24 cellular contexts compared by ENCODE assay signal in the genomic region with DNA sequence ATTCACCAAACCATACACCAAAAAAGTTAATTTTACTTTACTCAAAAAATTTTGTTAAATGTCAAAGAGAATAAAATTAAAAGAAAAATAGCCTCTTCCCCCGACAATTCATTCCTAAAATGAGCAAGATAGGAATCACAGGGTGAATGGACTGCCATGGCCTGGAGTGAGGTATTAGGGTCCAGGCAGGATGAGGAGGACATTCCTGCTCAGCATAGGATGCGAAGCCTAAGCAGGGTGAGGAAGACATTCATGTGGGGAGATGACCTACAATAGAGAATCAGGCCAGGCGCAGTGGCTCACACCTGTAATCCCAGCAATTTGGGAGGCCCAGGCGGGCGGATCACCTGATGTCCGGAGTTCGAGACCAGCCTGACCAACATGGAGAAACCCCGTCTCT.
"Had no signal": no experiment of that assay in that cellular context is flagged by ENCODE, and none has a peak within 500 bp of the region (broad histone marks: within the 10 kb centered on the region; RNA-seq: fewer than 3 reads in every experiment).

No MANE protein-coding gene starts in this region.

- DNase-seq: effector memory CD8-positive, alpha-beta T cell; gastrocnemius medialis; islet precursor cell; midbrain; occipital lobe; psoas muscle; retina; spleen; stimulated activated CD4-positive, alpha-beta T cell treated with anti-CD3 and anti-CD28 coated beads, Interleukin-15, amount 100 ng/mL, for 24 hours; stimulated activated CD4-positive, alpha-beta T cell treated with anti-CD3 and anti-CD28 coated beads, Interleukin-1b, Interleukin-23, amount 100 ng/mL, for 48 hours; stimulated activated CD4-positive, alpha-beta T cell treated with anti-CD3 and anti-CD28 coated beads, Interleukin-4, amount 100 ng/mL, for 24 hours; tibial artery; upper lobe of left lung; uterus had no signal

- H3K27me3 ChIP-seq: esophagus muscularis mucosa, gastrocnemius medialis, spleen, tibial artery, upper lobe of left lung, uterus had no signal

- H3K9me3 Mint-ChIP-seq: dendritic cell treated with granulocyte-macrophage colony-stimulating factor and Interleukin-4, amounts not matched to agents 40 ng/mL and 50 ng/mL, for 4 days; effector memory CD8-positive, alpha-beta T cell; natural killer cell treated with Interleukin-12 subunit alpha and Interleukin-12 subunit beta and Interleukin-15 and Interleukin-18, amount 100 ng/mL, for 72 hours; stimulated activated memory B cell treated with anti-CD40 and anti-IgM and Interleukin-4, amounts not matched to agents 10 μg/mL and 1 μg/mL and 100 μg/mL, for 72 hours; stimulated activated naive CD8-positive, alpha-beta T cell treated with anti-CD3 and anti-CD28 coated beads, Interleukin-15, Interleukin-2, amounts not matched to agents 100 ng/mL and 50 ng/mL, for 24 hours had no signal

- H2AFZ ChIP-seq: parathyroid adenoma had no signal

- H3K4me1 ChIP-seq: esophagus muscularis mucosa, gastrocnemius medialis, parathyroid adenoma, psoas muscle, upper lobe of left lung, uterus had no signal

- H3K27ac Mint-ChIP-seq: dendritic cell treated with granulocyte-macrophage colony-stimulating factor and Interleukin-4, amounts not matched to agents 40 ng/mL and 50 ng/mL, for 4 days; natural killer cell treated with Interleukin-12 subunit alpha and Interleukin-12 subunit beta and Interleukin-15 and Interleukin-18, amount 100 ng/mL, for 72 hours; stimulated activated memory B cell treated with anti-CD40 and anti-IgM and Interleukin-4, amounts not matched to agents 10 μg/mL and 1 μg/mL and 100 μg/mL, for 72 hours; stimulated activated naive CD8-positive, alpha-beta T cell treated with anti-CD3 and anti-CD28 coated beads, Interleukin-15, Interleukin-2, amounts not matched to agents 100 ng/mL and 50 ng/mL, for 24 hours had no signal

- ATAC-seq: effector memory CD8-positive, alpha-beta T cell; gastrocnemius medialis; left lobe of liver; natural killer cell treated with Interleukin-12 subunit alpha and Interleukin-12 subunit beta and Interleukin-15 and Interleukin-18, amount 100 ng/mL, for 72 hours; psoas muscle; sciatic nerve; stimulated activated memory B cell treated with anti-CD40 and anti-IgM and Interleukin-4, amounts not matched to agents 10 μg/mL and 1 μg/mL and 100 μg/mL, for 72 hours had no signal

- H3K9ac ChIP-seq: parathyroid adenoma had no signal

- H3K27ac ChIP-seq: epithelial cell of prostate, esophagus muscularis mucosa, gastrocnemius medialis, parathyroid adenoma, psoas muscle, spleen, tibial artery, upper lobe of left lung, uterus had no signal

- FAIRE-seq: colon had no signal

- H3K9me3 ChIP-seq: esophagus muscularis mucosa, gastrocnemius medialis, psoas muscle, spleen, tibial artery, upper lobe of left lung, uterus had no signal

- H3K79me2 ChIP-seq: parathyroid adenoma had no signal

- H3K4me3 ChIP-seq: esophagus muscularis mucosa, gastrocnemius medialis, psoas muscle, spleen, tibial artery, upper lobe of left lung, uterus had no signal

- H3K36me3 ChIP-seq: uterus had no signal

- H3K27me3 Mint-ChIP-seq: dendritic cell treated with granulocyte-macrophage colony-stimulating factor and Interleukin-4, amounts not matched to agents 40 ng/mL and 50 ng/mL, for 4 days; effector memory CD8-positive, alpha-beta T cell; natural killer cell treated with Interleukin-12 subunit alpha and Interleukin-12 subunit beta and Interleukin-15 and Interleukin-18, amount 100 ng/mL, for 72 hours; stimulated activated memory B cell treated with anti-CD40 and anti-IgM and Interleukin-4, amounts not matched to agents 10 μg/mL and 1 μg/mL and 100 μg/mL, for 72 hours; stimulated activated naive CD8-positive, alpha-beta T cell treated with anti-CD3 and anti-CD28 coated beads, Interleukin-15, Interleukin-2, amounts not matched to agents 100 ng/mL and 50 ng/mL, for 24 hours had no signal

- H3K4me3 Mint-ChIP-seq: dendritic cell treated with granulocyte-macrophage colony-stimulating factor and Interleukin-4, amounts not matched to agents 40 ng/mL and 50 ng/mL, for 4 days; effector memory CD8-positive, alpha-beta T cell; natural killer cell treated with Interleukin-12 subunit alpha and Interleukin-12 subunit beta and Interleukin-15 and Interleukin-18, amount 100 ng/mL, for 72 hours; stimulated activated memory B cell treated with anti-CD40 and anti-IgM and Interleukin-4, amounts not matched to agents 10 μg/mL and 1 μg/mL and 100 μg/mL, for 72 hours; stimulated activated naive CD8-positive, alpha-beta T cell treated with anti-CD3 and anti-CD28 coated beads, Interleukin-15, Interleukin-2, amounts not matched to agents 100 ng/mL and 50 ng/mL, for 24 hours had no signal
